1 cellular context compared by ENCODE assay signal in the genomic region with DNA sequence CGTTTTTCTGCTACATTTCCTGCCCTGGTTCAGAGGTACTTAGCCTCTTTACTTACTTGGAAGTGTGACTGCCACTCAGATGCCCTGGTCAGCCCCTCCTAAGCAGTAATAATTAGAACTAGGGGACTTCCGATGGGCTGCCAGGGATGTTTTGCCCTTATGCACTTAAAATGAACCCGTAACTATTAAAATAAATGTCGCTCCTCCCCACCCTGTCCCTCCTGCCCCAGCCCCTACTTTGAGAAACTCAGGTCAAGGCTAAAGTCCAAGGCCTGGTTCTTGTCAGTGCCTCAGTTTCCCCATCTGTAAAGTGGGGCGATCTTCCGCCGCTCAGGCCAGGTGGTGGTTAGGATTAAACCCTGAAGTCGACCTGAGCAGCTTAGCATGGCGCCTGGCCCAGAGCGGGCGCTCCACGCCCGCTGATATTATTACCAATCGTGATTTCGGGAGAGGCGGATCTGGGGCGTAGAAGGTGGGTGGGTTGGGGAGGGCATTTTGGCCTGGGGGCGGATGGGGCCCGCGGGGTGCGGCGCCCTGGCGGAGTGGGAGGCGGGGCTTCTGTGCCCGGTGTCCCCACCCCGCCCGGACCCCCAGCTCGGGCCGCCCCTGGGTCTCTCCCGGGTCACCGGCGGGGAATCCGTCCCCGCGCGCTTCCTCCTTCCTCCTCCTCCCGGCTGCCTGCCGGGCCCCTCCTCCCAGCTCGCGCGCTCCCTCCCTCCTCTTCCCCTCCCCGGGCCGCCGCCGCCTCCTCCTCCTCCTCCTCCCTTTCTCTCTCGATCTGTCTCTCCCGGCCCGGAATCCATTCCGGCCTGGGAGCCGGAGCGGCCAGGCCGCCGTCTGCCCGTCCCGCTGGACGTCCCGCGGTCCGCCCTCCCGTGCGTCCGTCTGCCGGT.
TF ChIP-seq lines count a peak whose summit lies in the region.

A gene (plus strand): TSS at position 802 of the 893 bp plus-strand sequence. CDS start 38,014 bp downstream, outside the sequence.

TF ChIP-seq in HepG2, 621 proteins besides CTCF, POLR2A, EP300 and RAD21 (continued from another document and continues in another):
- TF ChIP-seq, protein P1, sequence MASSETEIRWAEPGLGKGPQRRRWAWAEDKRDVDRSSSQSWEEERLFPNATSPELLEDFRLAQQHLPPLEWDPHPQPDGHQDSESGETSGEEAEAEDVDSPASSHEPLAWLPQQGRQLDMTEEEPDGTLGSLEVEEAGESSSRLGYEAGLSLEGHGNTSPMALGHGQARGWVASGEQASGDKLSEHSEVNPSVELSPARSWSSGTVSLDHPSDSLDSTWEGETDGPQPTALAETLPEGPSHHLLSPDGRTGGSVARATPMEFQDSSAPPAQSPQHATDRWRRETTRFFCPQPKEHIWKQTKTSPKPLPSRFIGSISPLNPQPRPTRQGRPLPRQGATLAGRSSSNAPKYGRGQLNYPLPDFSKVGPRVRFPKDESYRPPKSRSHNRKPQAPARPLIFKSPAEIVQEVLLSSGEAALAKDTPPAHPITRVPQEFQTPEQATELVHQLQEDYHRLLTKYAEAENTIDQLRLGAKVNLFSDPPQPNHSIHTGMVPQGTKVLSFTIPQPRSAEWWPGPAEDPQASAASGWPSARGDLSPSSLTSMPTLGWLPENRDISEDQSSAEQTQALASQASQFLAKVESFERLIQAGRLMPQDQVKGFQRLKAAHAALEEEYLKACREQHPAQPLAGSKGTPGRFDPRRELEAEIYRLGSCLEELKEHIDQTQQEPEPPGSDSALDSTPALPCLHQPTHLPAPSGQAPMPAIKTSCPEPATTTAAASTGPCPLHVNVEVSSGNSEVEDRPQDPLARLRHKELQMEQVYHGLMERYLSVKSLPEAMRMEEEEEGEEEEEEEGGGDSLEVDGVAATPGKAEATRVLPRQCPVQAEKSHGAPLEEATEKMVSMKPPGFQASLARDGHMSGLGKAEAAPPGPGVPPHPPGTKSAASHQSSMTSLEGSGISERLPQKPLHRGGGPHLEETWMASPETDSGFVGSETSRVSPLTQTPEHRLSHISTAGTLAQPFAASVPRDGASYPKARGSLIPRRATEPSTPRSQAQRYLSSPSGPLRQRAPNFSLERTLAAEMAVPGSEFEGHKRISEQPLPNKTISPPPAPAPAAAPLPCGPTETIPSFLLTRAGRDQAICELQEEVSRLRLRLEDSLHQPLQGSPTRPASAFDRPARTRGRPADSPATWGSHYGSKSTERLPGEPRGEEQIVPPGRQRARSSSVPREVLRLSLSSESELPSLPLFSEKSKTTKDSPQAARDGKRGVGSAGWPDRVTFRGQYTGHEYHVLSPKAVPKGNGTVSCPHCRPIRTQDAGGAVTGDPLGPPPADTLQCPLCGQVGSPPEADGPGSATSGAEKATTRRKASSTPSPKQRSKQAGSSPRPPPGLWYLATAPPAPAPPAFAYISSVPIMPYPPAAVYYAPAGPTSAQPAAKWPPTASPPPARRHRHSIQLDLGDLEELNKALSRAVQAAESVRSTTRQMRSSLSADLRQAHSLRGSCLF (CRISPR knock-in tag; IDR thresholded peaks at IDR 0.05; ENCODE audit: borderline replicate concordance): no peak
- TF ChIP-seq AKAP8 (CRISPR knock-in tag; IDR thresholded peaks at IDR 0.05): peak; percentile 65; the same call in 1 of the 2 replicates
- TF ChIP-seq SNAI1 (CRISPR knock-in tag; IDR thresholded peaks at IDR 0.05; ENCODE audit: borderline replicate concordance): no peak
- peak; percentile 37 for TF ChIP-seq ELF1 (CRISPR knock-in tag; IDR thresholded peaks at IDR 0.05)
- no peak for TF ChIP-seq KDM6A (CRISPR knock-in tag; IDR thresholded peaks at IDR 0.05; ENCODE audit: low read depth)
- TF ChIP-seq GATAD2A (CRISPR knock-in tag; IDR thresholded peaks at IDR 0.05): no peak; the same call in 1 of the 2 replicates
- 0 out of 2 replicates have a peak, but pooled peaks have one; percentile 53 for TF ChIP-seq MTF1 (CRISPR knock-in tag; IDR thresholded peaks at IDR 0.05)
- no peak for TF ChIP-seq FLYWCH1 (CRISPR knock-in tag; IDR thresholded peaks at IDR 0.05)
- TF ChIP-seq CHD4 (IDR thresholded peaks at IDR 0.05; ENCODE audit: borderline replicate concordance, low read length): peak; percentile 88
- TF ChIP-seq NFYC (CRISPR knock-in tag; IDR thresholded peaks at IDR 0.05): no peak
- no peak for TF ChIP-seq CBX5 (CRISPR knock-in tag; IDR thresholded peaks at IDR 0.05; ENCODE audit: borderline replicate concordance)
- no peak for TF ChIP-seq ZNF121 (CRISPR knock-in tag; IDR thresholded peaks at IDR 0.05)
- TF ChIP-seq SSRP1 (CRISPR knock-in tag; IDR thresholded peaks at IDR 0.05): peak; percentile 68; the same call in 1 of the 2 replicates
- TF ChIP-seq ZNF101 (CRISPR knock-in tag; IDR thresholded peaks at IDR 0.05; ENCODE audit: borderline replicate concordance, low read depth): no peak
- TF ChIP-seq NR2F2 (IDR thresholded peaks at IDR 0.05; ENCODE audit: borderline replicate concordance, low read depth): peak; percentile 18; the same call in 1 of the 2 replicates
- TF ChIP-seq, protein P2, sequence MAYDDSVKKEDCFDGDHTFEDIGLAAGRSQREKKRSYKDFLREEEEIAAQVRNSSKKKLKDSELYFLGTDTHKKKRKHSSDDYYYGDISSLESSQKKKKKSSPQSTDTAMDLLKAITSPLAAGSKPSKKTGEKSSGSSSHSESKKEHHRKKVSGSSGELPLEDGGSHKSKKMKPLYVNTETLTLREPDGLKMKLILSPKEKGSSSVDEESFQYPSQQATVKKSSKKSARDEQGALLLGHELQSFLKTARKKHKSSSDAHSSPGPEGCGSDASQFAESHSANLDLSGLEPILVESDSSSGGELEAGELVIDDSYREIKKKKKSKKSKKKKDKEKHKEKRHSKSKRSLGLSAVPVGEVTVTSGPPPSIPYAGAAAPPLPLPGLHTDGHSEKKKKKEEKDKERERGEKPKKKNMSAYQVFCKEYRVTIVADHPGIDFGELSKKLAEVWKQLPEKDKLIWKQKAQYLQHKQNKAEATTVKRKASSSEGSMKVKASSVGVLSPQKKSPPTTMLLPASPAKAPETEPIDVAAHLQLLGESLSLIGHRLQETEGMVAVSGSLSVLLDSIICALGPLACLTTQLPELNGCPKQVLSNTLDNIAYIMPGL (CRISPR knock-in tag; IDR thresholded peaks at IDR 0.05; ENCODE audit: borderline replicate concordance in 1 of 2, low read depth in 1 of 2): peak in 1 of 2 experiments; percentile 58; a peak in 3 of 4 replicates
- TF ChIP-seq, protein P3, sequence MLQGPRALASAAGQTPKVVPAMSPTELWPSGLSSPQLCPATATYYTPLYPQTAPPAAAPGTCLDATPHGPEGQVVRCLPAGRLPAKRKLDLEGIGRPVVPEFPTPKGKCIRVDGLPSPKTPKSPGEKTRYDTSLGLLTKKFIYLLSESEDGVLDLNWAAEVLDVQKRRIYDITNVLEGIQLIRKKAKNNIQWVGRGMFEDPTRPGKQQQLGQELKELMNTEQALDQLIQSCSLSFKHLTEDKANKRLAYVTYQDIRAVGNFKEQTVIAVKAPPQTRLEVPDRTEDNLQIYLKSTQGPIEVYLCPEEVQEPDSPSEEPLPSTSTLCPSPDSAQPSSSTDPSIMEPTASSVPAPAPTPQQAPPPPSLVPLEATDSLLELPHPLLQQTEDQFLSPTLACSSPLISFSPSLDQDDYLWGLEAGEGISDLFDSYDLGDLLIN (CRISPR knock-in tag; IDR thresholded peaks at IDR 0.05; ENCODE audit: borderline replicate concordance): no peak
- TF ChIP-seq MEIS2 (CRISPR knock-in tag; IDR thresholded peaks at IDR 0.05): peak; percentile 79
- TF ChIP-seq, protein P4, sequence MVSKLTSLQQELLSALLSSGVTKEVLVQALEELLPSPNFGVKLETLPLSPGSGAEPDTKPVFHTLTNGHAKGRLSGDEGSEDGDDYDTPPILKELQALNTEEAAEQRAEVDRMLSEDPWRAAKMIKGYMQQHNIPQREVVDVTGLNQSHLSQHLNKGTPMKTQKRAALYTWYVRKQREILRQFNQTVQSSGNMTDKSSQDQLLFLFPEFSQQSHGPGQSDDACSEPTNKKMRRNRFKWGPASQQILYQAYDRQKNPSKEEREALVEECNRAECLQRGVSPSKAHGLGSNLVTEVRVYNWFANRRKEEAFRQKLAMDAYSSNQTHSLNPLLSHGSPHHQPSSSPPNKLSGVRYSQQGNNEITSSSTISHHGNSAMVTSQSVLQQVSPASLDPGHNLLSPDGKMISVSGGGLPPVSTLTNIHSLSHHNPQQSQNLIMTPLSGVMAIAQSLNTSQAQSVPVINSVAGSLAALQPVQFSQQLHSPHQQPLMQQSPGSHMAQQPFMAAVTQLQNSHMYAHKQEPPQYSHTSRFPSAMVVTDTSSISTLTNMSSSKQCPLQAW (CRISPR knock-in tag; IDR thresholded peaks at IDR 0.05): 0 out of 2 replicates have a peak, but pooled peaks have one; percentile 41
- no peak; the same call in 1 of the 2 replicates for TF ChIP-seq ZNF772 (CRISPR knock-in tag; IDR thresholded peaks at IDR 0.05)
- TF ChIP-seq YEATS2 (CRISPR knock-in tag; IDR thresholded peaks at IDR 0.05; ENCODE audit: borderline replicate concordance): 0 out of 2 replicates have a peak, but pooled peaks have one; percentile 37
- 0 out of 2 replicates have a peak, but pooled peaks have one; percentile 30 for TF ChIP-seq HIVEP1 (CRISPR knock-in tag; IDR thresholded peaks at IDR 0.05)
- TF ChIP-seq, protein P5, sequence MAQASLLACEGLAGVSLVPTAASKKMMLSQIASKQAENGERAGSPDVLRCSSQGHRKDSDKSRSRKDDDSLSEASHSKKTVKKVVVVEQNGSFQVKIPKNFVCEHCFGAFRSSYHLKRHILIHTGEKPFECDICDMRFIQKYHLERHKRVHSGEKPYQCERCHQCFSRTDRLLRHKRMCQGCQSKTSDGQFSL (CRISPR knock-in tag; IDR thresholded peaks at IDR 0.05): peak; percentile 62
- TF ChIP-seq TBX2 (CRISPR knock-in tag; IDR thresholded peaks at IDR 0.05; ENCODE audit: borderline replicate concordance): peak; percentile 40; the same call in 1 of the 2 replicates
- TF ChIP-seq, protein P6, sequence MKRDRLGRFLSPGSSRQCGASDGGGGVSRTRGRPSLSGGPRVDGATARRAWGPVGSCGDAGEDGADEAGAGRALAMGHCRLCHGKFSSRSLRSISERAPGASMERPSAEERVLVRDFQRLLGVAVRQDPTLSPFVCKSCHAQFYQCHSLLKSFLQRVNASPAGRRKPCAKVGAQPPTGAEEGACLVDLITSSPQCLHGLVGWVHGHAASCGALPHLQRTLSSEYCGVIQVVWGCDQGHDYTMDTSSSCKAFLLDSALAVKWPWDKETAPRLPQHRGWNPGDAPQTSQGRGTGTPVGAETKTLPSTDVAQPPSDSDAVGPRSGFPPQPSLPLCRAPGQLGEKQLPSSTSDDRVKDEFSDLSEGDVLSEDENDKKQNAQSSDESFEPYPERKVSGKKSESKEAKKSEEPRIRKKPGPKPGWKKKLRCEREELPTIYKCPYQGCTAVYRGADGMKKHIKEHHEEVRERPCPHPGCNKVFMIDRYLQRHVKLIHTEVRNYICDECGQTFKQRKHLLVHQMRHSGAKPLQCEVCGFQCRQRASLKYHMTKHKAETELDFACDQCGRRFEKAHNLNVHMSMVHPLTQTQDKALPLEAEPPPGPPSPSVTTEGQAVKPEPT (CRISPR knock-in tag; IDR thresholded peaks at IDR 0.05; ENCODE audit: low read depth): no peak
- peak; percentile 54; the same call in 1 of the 2 replicates for TF ChIP-seq DNMT3B (CRISPR knock-in tag; conservative IDR thresholded peaks at IDR 0.05)
- TF ChIP-seq SIX4 (CRISPR knock-in tag; IDR thresholded peaks at IDR 0.05): 0 out of 2 replicates have a peak, but pooled peaks have one; percentile 6
- TF ChIP-seq SMARCC2 (IDR thresholded peaks at IDR 0.05): no peak
- no peak for TF ChIP-seq ZC3H4 (CRISPR knock-in tag; IDR thresholded peaks at IDR 0.05; ENCODE audit: borderline replicate concordance)
- TF ChIP-seq NR1H2 (CRISPR knock-in tag; IDR thresholded peaks at IDR 0.05; ENCODE audit: borderline replicate concordance, low read depth): no peak
- TF ChIP-seq, protein P7, sequence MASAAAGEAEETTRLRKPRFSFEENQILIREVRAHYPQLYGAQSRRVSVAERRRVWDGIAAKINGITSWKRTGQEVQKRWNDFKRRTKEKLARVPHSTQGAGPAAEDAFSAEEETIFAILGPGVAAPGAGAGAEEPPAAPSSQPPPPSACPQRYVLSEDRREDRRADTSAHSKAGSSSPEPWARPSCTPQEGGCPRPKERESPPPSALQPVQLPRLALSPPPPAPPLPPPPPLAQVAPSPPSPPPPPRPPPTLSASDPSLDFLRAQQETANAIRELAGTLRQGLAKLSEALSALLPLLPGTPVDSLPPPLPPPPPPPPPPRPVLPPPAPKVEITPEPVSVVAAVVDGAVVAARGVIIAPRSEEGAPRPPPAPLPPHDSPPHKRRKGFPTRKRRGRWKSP (CRISPR knock-in tag; IDR thresholded peaks at IDR 0.05): peak; percentile 64; the same call in 1 of the 2 replicates
- TF ChIP-seq FOXP1 (IDR thresholded peaks at IDR 0.05): no peak
- TF ChIP-seq FOXP1 (CRISPR knock-in tag; IDR thresholded peaks at IDR 0.05): no peak
- no peak for TF ChIP-seq ZNF431 (CRISPR knock-in tag; IDR thresholded peaks at IDR 0.05; ENCODE audit: borderline replicate concordance, low read depth)
- TF ChIP-seq SAFB2 (CRISPR knock-in tag; IDR thresholded peaks at IDR 0.05; ENCODE audit: borderline replicate concordance, low read depth): no peak
- TF ChIP-seq NONO (IDR thresholded peaks at IDR 0.05): no peak
- peak; percentile 34; the same call in 1 of the 2 replicates for TF ChIP-seq NONO (CRISPR knock-in tag; conservative IDR thresholded peaks at IDR 0.05)
- TF ChIP-seq RBAK (CRISPR knock-in tag; IDR thresholded peaks at IDR 0.05): no peak
- peak; percentile 68 for TF ChIP-seq ZFY (CRISPR knock-in tag; IDR thresholded peaks at IDR 0.05)
- TF ChIP-seq SYNCRIP (IDR thresholded peaks at IDR 0.05; ENCODE audit: insufficient read depth, low read depth, low read length): no peak
- no peak for TF ChIP-seq DR1 (CRISPR knock-in tag; IDR thresholded peaks at IDR 0.05)
- no peak for TF ChIP-seq EZH2 (conservative IDR thresholded peaks at IDR 0.05; ENCODE audit: low read depth, low read length)
- TF ChIP-seq, protein P8, sequence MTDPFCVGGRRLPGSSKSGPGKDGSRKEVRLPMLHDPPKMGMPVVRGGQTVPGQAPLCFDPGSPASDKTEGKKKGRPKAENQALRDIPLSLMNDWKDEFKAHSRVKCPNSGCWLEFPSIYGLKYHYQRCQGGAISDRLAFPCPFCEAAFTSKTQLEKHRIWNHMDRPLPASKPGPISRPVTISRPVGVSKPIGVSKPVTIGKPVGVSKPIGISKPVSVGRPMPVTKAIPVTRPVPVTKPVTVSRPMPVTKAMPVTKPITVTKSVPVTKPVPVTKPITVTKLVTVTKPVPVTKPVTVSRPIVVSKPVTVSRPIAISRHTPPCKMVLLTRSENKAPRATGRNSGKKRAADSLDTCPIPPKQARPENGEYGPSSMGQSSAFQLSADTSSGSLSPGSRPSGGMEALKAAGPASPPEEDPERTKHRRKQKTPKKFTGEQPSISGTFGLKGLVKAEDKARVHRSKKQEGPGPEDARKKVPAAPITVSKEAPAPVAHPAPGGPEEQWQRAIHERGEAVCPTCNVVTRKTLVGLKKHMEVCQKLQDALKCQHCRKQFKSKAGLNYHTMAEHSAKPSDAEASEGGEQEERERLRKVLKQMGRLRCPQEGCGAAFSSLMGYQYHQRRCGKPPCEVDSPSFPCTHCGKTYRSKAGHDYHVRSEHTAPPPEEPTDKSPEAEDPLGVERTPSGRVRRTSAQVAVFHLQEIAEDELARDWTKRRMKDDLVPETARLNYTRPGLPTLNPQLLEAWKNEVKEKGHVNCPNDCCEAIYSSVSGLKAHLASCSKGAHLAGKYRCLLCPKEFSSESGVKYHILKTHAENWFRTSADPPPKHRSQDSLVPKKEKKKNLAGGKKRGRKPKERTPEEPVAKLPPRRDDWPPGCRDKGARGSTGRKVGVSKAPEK (CRISPR knock-in tag; IDR thresholded peaks at IDR 0.05; ENCODE audit: borderline replicate concordance): no peak
- no peak for TF ChIP-seq NPAS2 (CRISPR knock-in tag; IDR thresholded peaks at IDR 0.05; ENCODE audit: borderline replicate concordance)
- TF ChIP-seq TGIF2 (CRISPR knock-in tag; IDR thresholded peaks at IDR 0.05): 0 out of 2 replicates have a peak, but pooled peaks have one; percentile 64
